Comparison of ENCODE assay signal across 7 cellular contexts in genomic region chr1:41313661-41314131, GRCh38. TPM values are rescaled to one million over a fixed set of nuclear protein-coding genes. Genes with fewer than 3 reads are reported as not detected.
DNase-seq lines count a peak whose midpoint lies in the region; ATAC-seq and TF ChIP-seq lines count a peak whose summit lies in the region.

No MANE protein-coding gene starts in this region.

- no peaks in the 10 kb centered on the region for H3F3A ChIP-seq in neural cell (ENCODE audit: insufficient read depth, low read length, poor library complexity, severe bottlenecking)

- H3K9me3 ChIP-seq in colonic mucosa = no peaks in the 10 kb centered on the region
- no peaks in the 10 kb centered on the region for H3K9me3 ChIP-seq in neural cell (ENCODE audit: low read length)

- H3K27ac ChIP-seq in colonic mucosa (no peak overlapping the region), neural cell (ENCODE audit: low read length) (no peak overlapping the region)

- H3K79me2 ChIP-seq in neural cell (replicated peaks; ENCODE audit: insufficient read depth, low read length) = no peaks in the 10 kb centered on the region

- no peaks in the 10 kb centered on the region for H3K9me2 ChIP-seq in neural cell (ENCODE audit: insufficient read depth, low read length)

- no peak for TF ChIP-seq EP300 in neural cell (conservative IDR thresholded peaks at IDR 0.05; ENCODE audit: poor library complexity, severe bottlenecking)

- TF ChIP-seq RAD21 in neural cell (conservative IDR thresholded peaks at IDR 0.05) = no peak

- no peak overlapping the region for H2AFZ ChIP-seq in neural cell (ENCODE audit: low read depth, low read length)

- no peaks in the 10 kb centered on the region for H3K4me1 ChIP-seq in colonic mucosa

- H3K36me3 ChIP-seq in colonic mucosa (no peaks in the 10 kb centered on the region), neural cell (ENCODE audit: insufficient read depth, low read length) (no peaks in the 10 kb centered on the region)

- DNase-seq in NCI-H2029 (lab: John Stamatoyannopoulos, UW) (peak; percentile 69), colonic mucosa (no peak), NCI-H2171 treated with DMSO at 0.1 percent for 48 hours (lab: John Stamatoyannopoulos, UW) (no peak), DMS79 (lab: John Stamatoyannopoulos, UW) (no peak)

- intact Hi-C loops in colonic mucosa (cut with DNase I) = no loop called here

- H3K27me3 ChIP-seq in colonic mucosa (no peaks in the 10 kb centered on the region), neural cell (ENCODE audit: insufficient read depth, low read depth, low read length) (no peaks in the 10 kb centered on the region)

- H4K20me1 ChIP-seq in neural cell (ENCODE audit: insufficient read depth) = no peaks in the 10 kb centered on the region

- no peak overlapping the region for H3K4me2 ChIP-seq in neural cell (ENCODE audit: low read length)

- ATAC-seq in GM19455 (IDR thresholded peaks at IDR 0.05; ENCODE audit: unreplicated experiment) = no peak

- H3K9ac ChIP-seq in colonic mucosa (ENCODE audit: low read depth in 2 of 2, low read length in 2 of 2) = no peak overlapping the region
- H3K9ac ChIP-seq in neural cell (ENCODE audit: low read length) = no peak overlapping the region

- H3K4me3 ChIP-seq in colonic mucosa (no peak overlapping the region), neural cell (ENCODE audit: low read length) (no peak overlapping the region)

- peak; percentile 64 for TF ChIP-seq CTCF in GM12874 (IDR thresholded peaks at IDR 0.05; ENCODE audit: insufficient read depth, low read depth, low read length)
- TF ChIP-seq CTCF in colonic mucosa (IDR thresholded peaks at IDR 0.05) = peak; percentile 33
- peak; percentile 43 for TF ChIP-seq CTCF in neural cell (IDR thresholded peaks at IDR 0.05; ENCODE audit: poor library complexity, severe bottlenecking)

TF ChIP-seq in neural cell, 6 proteins besides CTCF, POLR2A, EP300 and RAD21:
- TF ChIP-seq POLR2AphosphoS5 (IDR thresholded peaks at IDR 0.05) (no peak), SMC3 (conservative IDR thresholded peaks at IDR 0.05; ENCODE audit: poor library complexity) (no peak), REST (IDR thresholded peaks at IDR 0.05; ENCODE audit: borderline replicate concordance) (no peak), EZH2 (IDR thresholded peaks at IDR 0.05; ENCODE audit: borderline replicate concordance, insufficient read depth, low read length, poor library complexity, severe bottlenecking) (no peak), MXI1 (conservative IDR thresholded peaks at IDR 0.05; ENCODE audit: poor library complexity, severe bottlenecking) (no peak), TAF1 (IDR thresholded peaks at IDR 0.05; ENCODE audit: low read depth) (no peak)

RNA-seq across cellular contexts. Expression of gene FOXO6, which starts 47.5 kb away (rescaled TPM):
- total RNA-seq in colonic mucosa = under 1 TPM; 0.56 to 0.59 TPM
- 0.59 and 3.2 TPM in 2 replicates for polyA plus RNA-seq in neural cell
- polyA minus RNA-seq in neural cell = 3.5 and 3.9 TPM in 2 replicates
